ENCODE assay signal across 22 cellular contexts in genomic region chr2:144798019-144798418, GRCh38.
"Had no signal": no experiment of that assay in that cellular context is flagged by ENCODE, and none has a peak within 500 bp of the region (broad histone marks: within the 10 kb centered on the region; RNA-seq: fewer than 3 reads in every experiment).

No MANE protein-coding gene starts in this region.

- H3K27ac Mint-ChIP-seq: dendritic cell treated with granulocyte-macrophage colony-stimulating factor and Interleukin-4, amounts not matched to agents 40 ng/mL and 50 ng/mL, for 4 days; effector memory CD8-positive, alpha-beta T cell; naive thymus-derived CD4-positive, alpha-beta T cell; stimulated activated naive B cell treated with anti-CD40 and anti-IgM and Interleukin-4, amounts not matched to agents 10 μg/mL and 1 μg/mL and 100 μg/mL, for 72 hours; stimulated activated naive CD8-positive, alpha-beta T cell treated with anti-CD3 and anti-CD28 coated beads, Interleukin-15, amount 100 ng/mL, for 72 hours had no signal

- H3K27ac ChIP-seq: epithelial cell of prostate, esophagus muscularis mucosa, foreskin keratinocyte, parathyroid adenoma, prostate gland, testis, tibial nerve, upper lobe of right lung, vagina had no signal

- H3K9me3 ChIP-seq: esophagus muscularis mucosa, prostate gland, testis, tibial nerve, upper lobe of right lung, vagina had no signal

- H3K36me3 ChIP-seq: esophagus muscularis mucosa, prostate gland, tibial nerve, upper lobe of right lung, vagina had no signal

- H2AFZ ChIP-seq: parathyroid adenoma had no signal

- H3K79me2 ChIP-seq: parathyroid adenoma had no signal

- ATAC-seq: effector memory CD8-positive, alpha-beta T cell; foreskin keratinocyte; left cardiac atrium; naive thymus-derived CD4-positive, alpha-beta T cell; sciatic nerve; stimulated activated naive B cell treated with anti-CD40 and anti-IgM and Interleukin-4, amounts not matched to agents 10 μg/mL and 1 μg/mL and 100 μg/mL, for 72 hours; stimulated activated naive CD8-positive, alpha-beta T cell treated with anti-CD3 and anti-CD28 coated beads, Interleukin-15, amount 100 ng/mL, for 72 hours; upper lobe of right lung had no signal

- H3K4me1 ChIP-seq: foreskin keratinocyte, parathyroid adenoma, prostate gland, testis, upper lobe of right lung had no signal

- DNase-seq: effector memory CD8-positive, alpha-beta T cell; foreskin keratinocyte; kidney; left cardiac atrium; mesendoderm; naive thymus-derived CD4-positive, alpha-beta T cell; occipital lobe; stimulated activated CD4-positive, alpha-beta T cell treated with anti-CD3 and anti-CD28 coated beads, Interleukin-2, amount 100 ng/mL, for 24 hours; stimulated activated CD4-positive, alpha-beta T cell treated with anti-CD3 and anti-CD28 coated beads, Interleukin-4, amount 100 ng/mL, for 4 hours; stimulated activated naive B cell treated with anti-CD40 and anti-IgM and Interleukin-4, amounts not matched to agents 10 μg/mL and 1 μg/mL and 100 μg/mL, for 72 hours; stimulated activated naive CD8-positive, alpha-beta T cell treated with anti-CD3 and anti-CD28 coated beads, Interleukin-15, amount 100 ng/mL, for 72 hours; testis; upper lobe of right lung had no signal

- H3K9me3 Mint-ChIP-seq: dendritic cell treated with granulocyte-macrophage colony-stimulating factor and Interleukin-4, amounts not matched to agents 40 ng/mL and 50 ng/mL, for 4 days; effector memory CD8-positive, alpha-beta T cell; naive thymus-derived CD4-positive, alpha-beta T cell; stimulated activated naive B cell treated with anti-CD40 and anti-IgM and Interleukin-4, amounts not matched to agents 10 μg/mL and 1 μg/mL and 100 μg/mL, for 72 hours; stimulated activated naive CD8-positive, alpha-beta T cell treated with anti-CD3 and anti-CD28 coated beads, Interleukin-15, amount 100 ng/mL, for 72 hours had no signal

- H3K36me3 Mint-ChIP-seq: naive thymus-derived CD4-positive, alpha-beta T cell; stimulated activated naive B cell treated with anti-CD40 and anti-IgM and Interleukin-4, amounts not matched to agents 10 μg/mL and 1 μg/mL and 100 μg/mL, for 72 hours had no signal

- FAIRE-seq: colon, kidney had no signal

- H3K27me3 ChIP-seq: esophagus muscularis mucosa, foreskin keratinocyte, testis, tibial nerve, upper lobe of right lung, vagina had no signal

- H3K4me1 Mint-ChIP-seq: naive thymus-derived CD4-positive, alpha-beta T cell; stimulated activated naive B cell treated with anti-CD40 and anti-IgM and Interleukin-4, amounts not matched to agents 10 μg/mL and 1 μg/mL and 100 μg/mL, for 72 hours; stimulated activated naive CD8-positive, alpha-beta T cell treated with anti-CD3 and anti-CD28 coated beads, Interleukin-15, amount 100 ng/mL, for 72 hours had no signal

- H3K27me3 Mint-ChIP-seq: dendritic cell treated with granulocyte-macrophage colony-stimulating factor and Interleukin-4, amounts not matched to agents 40 ng/mL and 50 ng/mL, for 4 days; effector memory CD8-positive, alpha-beta T cell; naive thymus-derived CD4-positive, alpha-beta T cell; stimulated activated naive B cell treated with anti-CD40 and anti-IgM and Interleukin-4, amounts not matched to agents 10 μg/mL and 1 μg/mL and 100 μg/mL, for 72 hours; stimulated activated naive CD8-positive, alpha-beta T cell treated with anti-CD3 and anti-CD28 coated beads, Interleukin-15, amount 100 ng/mL, for 72 hours had no signal

- H3K4me3 ChIP-seq: esophagus muscularis mucosa, prostate gland, testis, tibial nerve, upper lobe of right lung, vagina had no signal

- H3K4me3 Mint-ChIP-seq: dendritic cell treated with granulocyte-macrophage colony-stimulating factor and Interleukin-4, amounts not matched to agents 40 ng/mL and 50 ng/mL, for 4 days; effector memory CD8-positive, alpha-beta T cell; naive thymus-derived CD4-positive, alpha-beta T cell; stimulated activated naive B cell treated with anti-CD40 and anti-IgM and Interleukin-4, amounts not matched to agents 10 μg/mL and 1 μg/mL and 100 μg/mL, for 72 hours; stimulated activated naive CD8-positive, alpha-beta T cell treated with anti-CD3 and anti-CD28 coated beads, Interleukin-15, amount 100 ng/mL, for 72 hours had no signal

- H3K9ac ChIP-seq: parathyroid adenoma had no signal
